8 cellular contexts compared by ENCODE assay signal in the genomic region with DNA sequence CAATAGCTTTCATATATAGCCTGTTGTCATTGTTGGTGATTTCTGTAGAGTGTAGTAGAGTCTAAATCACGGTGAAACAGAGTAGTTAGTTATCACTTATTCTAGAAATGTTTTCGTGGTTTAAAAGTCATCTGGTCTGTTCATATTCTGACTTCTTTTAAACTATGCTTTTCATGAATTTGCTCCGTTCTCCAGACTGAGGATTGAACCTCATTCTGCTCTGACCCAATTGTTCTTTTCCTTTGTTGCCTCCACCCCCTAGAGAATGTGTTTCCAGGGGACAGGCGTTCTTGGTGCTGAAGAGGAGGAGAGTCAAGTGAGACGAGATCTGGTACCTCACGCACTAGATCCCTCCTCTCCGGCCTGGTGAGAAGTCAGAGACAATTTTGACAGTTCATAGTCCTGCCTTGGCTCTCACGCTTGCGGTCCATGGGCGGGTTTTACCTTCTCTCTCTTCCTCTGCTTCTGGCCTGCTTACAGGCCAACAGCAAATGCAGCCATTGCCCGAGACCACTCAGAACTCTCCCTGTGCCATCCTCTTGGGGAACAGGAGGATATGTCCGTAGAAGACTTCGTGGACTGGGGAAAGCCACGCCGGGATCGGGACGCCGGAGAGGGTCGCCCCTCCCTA. TPM values are rescaled to one million over a fixed set of nuclear protein-coding genes. Genes with fewer than 3 reads are reported as not detected.
A peak's percentile ranks its signal among the peaks of the same experiment; 100 is the strongest.
DNase-seq lines count a peak whose midpoint lies in the region; ATAC-seq and TF ChIP-seq lines count a peak whose summit lies in the region.

No MANE protein-coding gene starts in this region.

- H3K27me3 ChIP-seq in HAP-1 (ENCODE audit: low read depth) (no peaks in the 10 kb centered on the region), SJSA1 (replicated peaks) (no peaks in the 10 kb centered on the region), brain microvascular endothelial cell (replicated peaks) (no peaks in the 10 kb centered on the region)

- peak overlapping the region; percentile 95 to 98 (median 97) for H3K4me3 Mint-ChIP-seq in immature natural killer cell
- H3K4me3 Mint-ChIP-seq in stimulated activated effector memory CD8-positive, alpha-beta T cell treated with anti-CD3 and anti-CD28 coated beads, Interleukin-12 subunit alpha, Interleukin-12 subunit beta, amount 100 ng/mL, for 72 hours = peak overlapping the region; percentile 97

- peaks cover 51 to 66% of the 10 kb centered on the region in 2 donors for H3K4me1 Mint-ChIP-seq in immature natural killer cell
- H3K4me1 Mint-ChIP-seq in stimulated activated effector memory CD8-positive, alpha-beta T cell treated with anti-CD3 and anti-CD28 coated beads, Interleukin-12 subunit alpha, Interleukin-12 subunit beta, amount 100 ng/mL, for 72 hours = peaks cover 32% of the 10 kb centered on the region

- TF ChIP-seq CTCF in brain microvascular endothelial cell (IDR thresholded peaks at IDR 0.05; ENCODE audit: low read depth, low read length, missing control alignments) = no peak

- no peaks in the 10 kb centered on the region for H3K36me3 Mint-ChIP-seq in immature natural killer cell
- peaks cover 56% of the 10 kb centered on the region for H3K36me3 Mint-ChIP-seq in stimulated activated effector memory CD8-positive, alpha-beta T cell treated with anti-CD3 and anti-CD28 coated beads, Interleukin-12 subunit alpha, Interleukin-12 subunit beta, amount 100 ng/mL, for 72 hours

- peaks cover 16 to 18% (median 17%) of the 10 kb centered on the region in 3 donors for H3K27me3 Mint-ChIP-seq in immature natural killer cell (ENCODE audit: low read depth in 3 of 3)

- H3K9me3 Mint-ChIP-seq in immature natural killer cell = no peaks in the 10 kb centered on the region
- no peaks in the 10 kb centered on the region for H3K9me3 Mint-ChIP-seq in stimulated activated effector memory CD8-positive, alpha-beta T cell treated with anti-CD3 and anti-CD28 coated beads, Interleukin-12 subunit alpha, Interleukin-12 subunit beta, amount 100 ng/mL, for 72 hours

- H3K9me3 ChIP-seq in HAP-1 (no peaks in the 10 kb centered on the region), SJSA1 (replicated peaks) (no peaks in the 10 kb centered on the region; the same call in 1 of the 2 replicates)

- peak overlapping the region; percentile 96 to 99 (median 98) for H3K27ac Mint-ChIP-seq in immature natural killer cell
- H3K27ac Mint-ChIP-seq in stimulated activated effector memory CD8-positive, alpha-beta T cell treated with anti-CD3 and anti-CD28 coated beads, Interleukin-12 subunit alpha, Interleukin-12 subunit beta, amount 100 ng/mL, for 72 hours = peak overlapping the region; percentile 98

- in situ Hi-C loops in HAP-1 (cut with MboI; ENCODE audit: low sequenced_read_pairs) = no loop called here
- in situ Hi-C loops in brain microvascular endothelial cell (cut with HindIII; ENCODE audit: low pct_ligation_motif_present, low sequenced_read_pairs) = no loop called here

- peak overlapping the region; percentile 77 for H3K27ac ChIP-seq in SJSA1
- H3K27ac ChIP-seq in brain microvascular endothelial cell = peak overlapping the region; percentile 83

- H3K4me1 ChIP-seq in HAP-1 = peaks cover 6% of the 10 kb centered on the region; the same call in 1 of the 2 replicates
- H3K4me1 ChIP-seq in SJSA1 (replicated peaks) = no peaks in the 10 kb centered on the region

- peak; percentile 80 for ATAC-seq in stimulated activated effector memory CD8-positive, alpha-beta T cell treated with anti-CD3 and anti-CD28 coated beads, Interleukin-12 subunit alpha, Interleukin-12 subunit beta, amount 100 ng/mL, for 72 hours

- DNase-seq in activated T-cell treated with anti-CD3 and anti-CD28 coated beads for 24 hours (ENCODE audit: low read depth) = peak; percentile 66
- DNase-seq in activated T-cell treated with anti-CD3 and anti-CD28 coated beads, Interleukin-2, amount 50 U/mL, for 1 hour = no peak
- DNase-seq in HAP-1 (ENCODE audit: low spot score in 2 of 2) = peak in 1 of 2 experiments; percentile 92
- peak; percentile 65 for DNase-seq in LoVo (ENCODE audit: low spot score)
- no peak for DNase-seq in SJSA1 (ENCODE audit: low read depth in 1 of 2, low spot score in 2 of 2)
- DNase-seq in brain microvascular endothelial cell = peak; percentile 84
- DNase-seq in immature natural killer cell = peak; percentile 83 to 85 (median 83)
- DNase-seq in stimulated activated effector memory CD8-positive, alpha-beta T cell treated with anti-CD3 and anti-CD28 coated beads, Interleukin-12 subunit alpha, Interleukin-12 subunit beta, amount 100 ng/mL, for 72 hours (ENCODE audit: low spot score in 2 of 2) = no peak

- H3K4me3 ChIP-seq in HAP-1 (peak overlapping the region; percentile 86), SJSA1 (peak overlapping the region; percentile 87), brain microvascular endothelial cell (ENCODE audit: low read depth, low read length) (peak overlapping the region; percentile 94)

- H3K36me3 ChIP-seq in HAP-1 (replicated peaks) = no peaks in the 10 kb centered on the region
- H3K36me3 ChIP-seq in SJSA1 = peaks cover 10% of the 10 kb centered on the region
- H3K36me3 ChIP-seq in brain microvascular endothelial cell (replicated peaks) = no peaks in the 10 kb centered on the region

RNA-seq across cellular contexts. Expression of gene ZNF292, which starts 0.6 kb away (rescaled TPM):
- total RNA-seq in SJSA1 (2014; rRNA removed; shearing (Covaris generic)) = 14.1 and 17.0 TPM in 2 replicates
- 10 to 100 TPM in 2 of 3 donors, 1 to 10 TPM in 1; 10.0 to 29.8 (median 11.8) TPM for polyA plus RNA-seq in immature natural killer cell

RNA-seq across cellular contexts. Expression of gene CGA, which starts 59.9 kb away (rescaled TPM):
- total RNA-seq in SJSA1 (2014; rRNA removed; shearing (Covaris generic)) = not detected in 2 replicates
- polyA plus RNA-seq in immature natural killer cell = not detected

Comparison
In these comparisons a context has a peak if more than half of its experiments do, and no peak if none do; other contexts are left out.
1. DNase-seq: peak in activated T-cell treated with anti-CD3 and anti-CD28 coated beads for 24 hours (single experiment), LoVo (single experiment), brain microvascular endothelial cell (single experiment) and immature natural killer cell (3 of 3); none in activated T-cell treated with anti-CD3 and anti-CD28 coated beads, Interleukin-2, amount 50 U/mL, for 1 hour (single experiment), SJSA1 (0 of 2) and stimulated activated effector memory CD8-positive, alpha-beta T cell treated with anti-CD3 and anti-CD28 coated beads, Interleukin-12 subunit alpha, Interleukin-12 subunit beta, amount 100 ng/mL, for 72 hours (0 of 2).
2. Peak in every context shown above with its lines, with median percentiles within 50 percentile points of each other: H3K4me3 ChIP-seq.